7 cellular contexts compared by ENCODE assay signal in genomic region chr2:59151805-59152204, GRCh38.
"Had no signal": no experiment of that assay in that cellular context is flagged by ENCODE, and none has a peak within 500 bp of the region (broad histone marks: within the 10 kb centered on the region; RNA-seq: fewer than 3 reads in every experiment).

No MANE protein-coding gene starts in this region.

- H3K9ac ChIP-seq: KMS-11 had no signal

- H3K4me2 ChIP-seq: KMS-11 had no signal

- H3K27ac ChIP-seq: HL-60, KMS-11 had no signal

- DNase-seq: Karpas-422, Kasumi-1, KBM-7, KG1 had no signal

- FAIRE-seq: HTR-8/SVneo had no signal
